Comparison of ENCODE assay signal across 1 cellular context in the genomic region with DNA sequence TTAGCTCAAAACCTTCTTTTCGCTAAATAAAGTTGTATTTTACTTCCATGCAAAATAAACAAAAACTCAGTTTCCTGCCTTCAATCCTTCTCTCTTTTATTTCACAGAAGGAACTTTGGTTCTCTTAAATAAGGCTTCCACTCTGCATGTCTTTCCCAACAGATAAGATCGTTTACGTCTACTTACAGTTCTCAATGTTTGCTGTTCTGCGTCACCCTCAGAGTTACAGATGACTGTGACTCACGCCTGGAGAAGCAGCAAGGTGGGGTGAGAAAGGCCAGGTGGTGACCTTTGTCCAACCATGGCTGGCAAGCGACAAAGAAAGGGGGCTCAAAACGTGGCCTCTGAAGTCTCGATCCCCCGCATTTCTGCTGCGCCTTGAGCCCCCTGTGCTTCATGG.
TF ChIP-seq lines count a peak whose summit lies in the region.

No MANE protein-coding gene starts in this region.

TF ChIP-seq in K562, 482 proteins besides CTCF, POLR2A, EP300 and RAD21:
- TF ChIP-seq NFYB (IDR thresholded peaks at IDR 0.05; ENCODE audit: extremely low read depth, insufficient read length) (no peak), ZNF324 (CRISPR knock-in tag; IDR thresholded peaks at IDR 0.05) (no peak), FOSL1 (tag; conservative IDR thresholded peaks at IDR 0.05) (peak; percentile 53), JUN (IDR thresholded peaks at IDR 0.05; ENCODE audit: borderline replicate concordance, low read depth, low read length) (0 out of 2 replicates have a peak, but pooled peaks have one; percentile 12), JUN (CRISPR knock-in tag; IDR thresholded peaks at IDR 0.05; ENCODE audit: borderline replicate concordance) (no peak), JUND (IDR thresholded peaks at IDR 0.05; ENCODE audit: borderline replicate concordance, low read depth, low read length) (peak; percentile 32; the same call in 1 of the 2 replicates), JUND (tag; IDR thresholded peaks at IDR 0.05; ENCODE audit: borderline replicate concordance, low read depth, low read length) (no peak), MEIS2 (IDR thresholded peaks at IDR 0.05; ENCODE audit: partially characterized antibody) (no peak)
- TF ChIP-seq, protein P1, sequence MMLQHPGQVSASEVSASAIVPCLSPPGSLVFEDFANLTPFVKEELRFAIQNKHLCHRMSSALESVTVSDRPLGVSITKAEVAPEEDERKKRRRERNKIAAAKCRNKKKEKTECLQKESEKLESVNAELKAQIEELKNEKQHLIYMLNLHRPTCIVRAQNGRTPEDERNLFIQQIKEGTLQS (IDR thresholded peaks at IDR 0.05) = peak; percentile 29; the same call in 1 of the 2 replicates
- TF ChIP-seq, protein P1 (CRISPR knock-in tag; conservative IDR thresholded peaks at IDR 0.05) = no peak
TF ChIP-seq in K562: peak in this region for 4.
